In genomic region chr2:216341151-216341550, GRCh38 we compare ENCODE assay signal across 13 cellular contexts. TPM values are rescaled to one million over a fixed set of nuclear protein-coding genes. Genes with fewer than 3 reads are reported as not detected.
A peak's percentile ranks its signal among the peaks of the same experiment; 100 is the strongest.
DNase-seq lines count a peak whose midpoint lies in the region; ATAC-seq and TF ChIP-seq lines count a peak whose summit lies in the region.
"Had no signal": no experiment of that assay in that cellular context is flagged by ENCODE, and none has a peak within 500 bp of the region (broad histone marks: within the 10 kb centered on the region; RNA-seq: fewer than 3 reads in every experiment).

No MANE protein-coding gene starts in this region.

- intact Hi-C loops in left colon (cut with DNase I, micrococcal nuclease), result no loop called here

- peaks cover 46% of the 10 kb centered on the region for H3F3A ChIP-seq in GM23248 (ENCODE audit: insufficient read depth)

- CTCF ChIA-PET in RWPE1 (lab: Yijun Ruan, JAX), result no interaction called here

- H3K79me2 ChIP-seq in GM23248 (ENCODE audit: insufficient read depth), result peaks cover 77% of the 10 kb centered on the region
- H3K79me2 ChIP-seq in hepatocyte, result no peaks in the 10 kb centered on the region

- H3K36me3 ChIP-seq in GM23248 (ENCODE audit: low read depth), result no peaks in the 10 kb centered on the region
- no peaks in the 10 kb centered on the region for H3K36me3 ChIP-seq in hepatocyte (replicated peaks; ENCODE audit: insufficient read depth, low read depth)
- H3K36me3 ChIP-seq: neutrophil had no signal

- TF ChIP-seq CTCF in RWPE1 (conservative IDR thresholded peaks at IDR 0.05; ENCODE audit: low read depth) (no peak), hepatocyte (IDR thresholded peaks at IDR 0.05; ENCODE audit: poor library complexity) (no peak)

- H3K4me3 ChIP-seq in GM23248 (no peak overlapping the region), hepatocyte (no peak overlapping the region)

- ATAC-seq in left colon, result no peak
- ATAC-seq in HG03521 (IDR thresholded peaks at IDR 0.05; ENCODE audit: unreplicated experiment), result no peak

- H3K4me2 ChIP-seq in GM23248 (ENCODE audit: unreplicated experiment) (peak overlapping the region; percentile 62), hepatocyte (no peak overlapping the region)

- DNase-seq in Ammon's horn (ENCODE audit: low spot score), result peak; percentile 43
- peak; percentile 74 for DNase-seq in GM23248
- no peak for DNase-seq in RWPE1 (ENCODE audit: low spot score)
- no peak for DNase-seq in hepatocyte (ENCODE audit: low spot score)
- DNase-seq in left colon, result no peak
- no peak for DNase-seq in T-helper 1 cell
- DNase-seq in kidney glomerular epithelial cell (lab: John Stamatoyannopoulos, UW), result no peak
- DNase-seq: activated naive CD4-positive, alpha-beta T cell treated with anti-CD3 and anti-CD28 coated beads for 36 hours; DND-41; GOT3 had no signal

- H3K27me3 ChIP-seq in GM23248 (replicated peaks; ENCODE audit: insufficient read depth) (no peaks in the 10 kb centered on the region), hepatocyte (peaks cover 18% of the 10 kb centered on the region)
- H3K27me3 ChIP-seq: neutrophil had no signal

- H3K27ac ChIP-seq in GM23248 (peak overlapping the region; percentile 65), RWPE1 (peak overlapping the region; percentile 62), hepatocyte (peak overlapping the region; percentile 87)
- H3K27ac ChIP-seq: neutrophil, VCaP had no signal

- in situ Hi-C loops in GM23248 (cut with MboI), result no loop called here

- no peak overlapping the region; the same call in 1 of the 2 replicates for H3K9ac ChIP-seq in GM23248

- POLR2A ChIA-PET in RWPE1 (lab: Yijun Ruan, JAX; ENCODE audit: low non-redundant PET), result no interaction called here

- H3K9me3 ChIP-seq in GM23248 (ENCODE audit: low read depth) (no peaks in the 10 kb centered on the region), hepatocyte (ENCODE audit: low read depth) (no peaks in the 10 kb centered on the region)
- H3K9me3 ChIP-seq: neutrophil had no signal

- H4K20me1 ChIP-seq in GM23248 (ENCODE audit: insufficient read depth) (no peaks in the 10 kb centered on the region), hepatocyte (ENCODE audit: insufficient read depth, poor library complexity, severe bottlenecking) (no peaks in the 10 kb centered on the region)

- peak overlapping the region; percentile 21 for H2AFZ ChIP-seq in GM23248
- H2AFZ ChIP-seq in hepatocyte, result no peak overlapping the region

- WGBS in GM23248 (ENCODE audit: low coverage in 1 of 2, low lambda C conversion rate in 2 of 2, missing lambda C conversion rate in 2 of 2), 2 experiments, result 2 to 5% methylated on average over 3 of the region's 3 CpGs
- 72% methylated on average over 3 of the region's 3 CpGs for WGBS in hepatocyte (ENCODE audit: low lambda C conversion rate, missing lambda C conversion rate)

- H3K9me2 ChIP-seq in GM23248 (ENCODE audit: insufficient read depth), result no peaks in the 10 kb centered on the region
- no peaks in the 10 kb centered on the region for H3K9me2 ChIP-seq in hepatocyte (replicated peaks; ENCODE audit: insufficient read depth)

- H3K4me1 ChIP-seq in GM23248 (ENCODE audit: insufficient read depth) (peaks cover 57% of the 10 kb centered on the region), hepatocyte (ENCODE audit: insufficient read depth) (peaks cover 9% of the 10 kb centered on the region)

RNA-seq across cellular contexts. Expression of gene MARCHF4, which starts 31.1 kb away (rescaled TPM):
- total RNA-seq in GM23248 (2014; rRNA removed; shearing (Covaris generic)), result 10.6 and 14.5 TPM in 2 replicates
- polyA plus RNA-seq in GM23248 (2016; fragmentation: Nextera tagmentation; extraction: Ambion mirVana) (7.0 and 7.8 TPM in 2 replicates), hepatocyte (0.28 TPM in 1 of 2 replicates, not detected in the other)
- total RNA-seq in hepatocyte (0.13 TPM in 1 of 2 replicates, not detected in the other), left colon (under 1 TPM; 0.37 to 0.73 TPM)
- total RNA-seq: activated naive CD4-positive, alpha-beta T cell treated with anti-CD3 and anti-CD28 coated beads for 36 hours had no signal

Comparison
In these comparisons a context has a peak if more than half of its experiments do, and no peak if none do; other contexts are left out.
1. DNase-seq: peak in Ammon's horn (single experiment) and GM23248 (single experiment); none in RWPE1 (single experiment), hepatocyte (single experiment), left colon (0 of 2), T-helper 1 cell (0 of 5) and kidney glomerular epithelial cell (single experiment).
2. Peak in every context shown above with its lines, with median percentiles within 50 percentile points of each other: H3K27ac ChIP-seq.